In genomic region chr1:168623003-168623828, GRCh38 we compare ENCODE assay signal across 12 cellular contexts. TPM values are rescaled to one million over a fixed set of nuclear protein-coding genes. Genes with fewer than 3 reads are reported as not detected.
DNase-seq lines count a peak whose midpoint lies in the region; ATAC-seq and TF ChIP-seq lines count a peak whose summit lies in the region.
"Had no signal": no experiment of that assay in that cellular context is flagged by ENCODE, and none has a peak within 500 bp of the region (broad histone marks: within the 10 kb centered on the region; RNA-seq: fewer than 3 reads in every experiment).

No MANE protein-coding gene starts in this region.

- H3K36me3 ChIP-seq in body of pancreas (replicated peaks in 1 of 2; ENCODE audit: insufficient read depth in 1 of 2, low read depth in 2 of 2) (no peaks in the 10 kb centered on the region), mesendoderm (ENCODE audit: control insufficient read depth, insufficient read depth, low read length) (no peaks in the 10 kb centered on the region)

- 79 to 81% methylated on average over 8 of the region's 8 CpGs for WGBS in body of pancreas, 2 donors
- WGBS in mesendoderm (ENCODE audit: extremely low coverage, insufficient coverage, low lambda C conversion rate) = no CpG with 5 or more reads among the region's 8 CpGs

- in situ Hi-C loops in Caki2 (cut with HindIII; ENCODE audit: low pct_unique_long_range_greater_than_20kb, low sequenced_read_pairs) = loop anchor here (25.0 kb wide), 1 partner anchor 514 kb away; no protein-coding TSS in a partner anchor

- H4K8ac ChIP-seq in mesendoderm (ENCODE audit: low read depth, low read length) = no peak overlapping the region

- no peak overlapping the region for H3K23ac ChIP-seq in mesendoderm (ENCODE audit: low read length)

- no peak for TF ChIP-seq CTCF in body of pancreas (IDR thresholded peaks at IDR 0.05)

- H2AK5ac ChIP-seq in mesendoderm (ENCODE audit: low read length) = no peak overlapping the region

- H3K4me3 ChIP-seq in body of pancreas = no peak overlapping the region
- no peak overlapping the region for H3K4me3 ChIP-seq in mesendoderm (ENCODE audit: low read length)

- no peak overlapping the region for H3K4me2 ChIP-seq in mesendoderm (ENCODE audit: low read length)

- no peaks in the 10 kb centered on the region for H3K9me3 Mint-ChIP-seq in T-cell
- H3K9me3 Mint-ChIP-seq: activated T-cell treated with anti-CD3 and anti-CD28 coated beads, Interleukin-2, amount 50 U/mL, for 72 hours; stimulated activated memory B cell treated with anti-CD40 and anti-IgM and Interleukin-4, amounts not matched to agents 10 μg/mL and 1 μg/mL and 100 μg/mL, for 72 hours had no signal

- no peaks in the 10 kb centered on the region for H3K27me3 Mint-ChIP-seq in T-cell
- H3K27me3 Mint-ChIP-seq: stimulated activated memory B cell treated with anti-CD40 and anti-IgM and Interleukin-4, amounts not matched to agents 10 μg/mL and 1 μg/mL and 100 μg/mL, for 72 hours had no signal

- no peaks in the 10 kb centered on the region for H3K4me1 Mint-ChIP-seq in T-cell
- H3K4me1 Mint-ChIP-seq: stimulated activated memory B cell treated with anti-CD40 and anti-IgM and Interleukin-4, amounts not matched to agents 10 μg/mL and 1 μg/mL and 100 μg/mL, for 72 hours had no signal

- no peak overlapping the region for H2BK120ac ChIP-seq in mesendoderm (ENCODE audit: low read depth, low read length)

- no peak overlapping the region for H2BK15ac ChIP-seq in mesendoderm (replicated peaks; ENCODE audit: low read depth)

- H3K27me3 ChIP-seq in body of pancreas (peaks cover 0 to 3% of the 10 kb centered on the region in 2 donors), mesendoderm (ENCODE audit: insufficient read depth, low read length, poor library complexity) (no peaks in the 10 kb centered on the region)

- no peak overlapping the region for H3K18ac ChIP-seq in mesendoderm (ENCODE audit: low read length)

- no peaks in the 10 kb centered on the region for H3K36me3 Mint-ChIP-seq in T-cell
- H3K36me3 Mint-ChIP-seq: stimulated activated memory B cell treated with anti-CD40 and anti-IgM and Interleukin-4, amounts not matched to agents 10 μg/mL and 1 μg/mL and 100 μg/mL, for 72 hours had no signal

- no peak overlapping the region for H3K27ac Mint-ChIP-seq in T-cell
- H3K27ac Mint-ChIP-seq: activated T-cell treated with anti-CD3 and anti-CD28 coated beads, Interleukin-2, amount 50 U/mL, for 72 hours; stimulated activated memory B cell treated with anti-CD40 and anti-IgM and Interleukin-4, amounts not matched to agents 10 μg/mL and 1 μg/mL and 100 μg/mL, for 72 hours had no signal

- no peak overlapping the region for H2BK5ac ChIP-seq in mesendoderm (ENCODE audit: low read length)

- H3K4me3 Mint-ChIP-seq in T-cell = no peak overlapping the region
- H3K4me3 Mint-ChIP-seq: activated T-cell treated with anti-CD3 and anti-CD28 coated beads, Interleukin-2, amount 50 U/mL, for 72 hours; stimulated activated memory B cell treated with anti-CD40 and anti-IgM and Interleukin-4, amounts not matched to agents 10 μg/mL and 1 μg/mL and 100 μg/mL, for 72 hours had no signal

- peak; percentile 60 for ATAC-seq in body of pancreas
- no peak for ATAC-seq in GM21367 (IDR thresholded peaks at IDR 0.05; ENCODE audit: unreplicated experiment)
- no peak for ATAC-seq in T-cell (replicated peaks in 1 of 4)
- ATAC-seq: activated T-cell treated with anti-CD3 and anti-CD28 coated beads, Interleukin-2, amount 50 U/mL, for 72 hours; stimulated activated memory B cell treated with anti-CD40 and anti-IgM and Interleukin-4, amounts not matched to agents 10 μg/mL and 1 μg/mL and 100 μg/mL, for 72 hours had no signal

- H3K4ac ChIP-seq in mesendoderm (ENCODE audit: low read depth, low read length) = no peak overlapping the region

- no peaks in the 10 kb centered on the region for H3K79me2 ChIP-seq in mesendoderm (ENCODE audit: control insufficient read depth, insufficient read depth, low read length)

- H3K9me3 ChIP-seq in body of pancreas = no peaks in the 10 kb centered on the region

- no peaks in the 10 kb centered on the region for H3K4me1 ChIP-seq in body of pancreas
- no peaks in the 10 kb centered on the region for H3K4me1 ChIP-seq in mesendoderm (ENCODE audit: control insufficient read depth, low read depth, low read length)

- H4K5ac ChIP-seq in mesendoderm (ENCODE audit: low read length) = no peak overlapping the region

- H3K27ac ChIP-seq in body of pancreas (no peak overlapping the region), mesendoderm (ENCODE audit: low read depth, low read length) (no peak overlapping the region), substantia nigra (ENCODE audit: low read depth, low read length, poor library complexity, severe bottlenecking) (no peak overlapping the region)
- H3K27ac ChIP-seq: HL-60 had no signal

- POLR2A ChIA-PET in T-cell (lab: Charles Lee) = no interaction called here

- intact Hi-C loops in body of pancreas (cut with DNase I) = no loop called here

- H3K9ac ChIP-seq in mesendoderm (ENCODE audit: low read length) = no peak overlapping the region

- CTCF ChIA-PET in T-cell (lab: Charles Lee) = no interaction called here

- no peak overlapping the region for H3K56ac ChIP-seq in mesendoderm (ENCODE audit: low read length)

- DNase-seq in Caki2 (ENCODE audit: low read depth) (peak; percentile 91), NCI-H187 (lab: John Stamatoyannopoulos, UW) (peak; percentile 46 to 50), body of pancreas (peak in 1 of 4 donors; percentile 39), mesendoderm (peak; percentile 57), substantia nigra (lab: John Stamatoyannopoulos, UW) (no peak), T-cell (no peak)
- DNase-seq in stimulated activated naive CD4-positive, alpha-beta T cell treated with Interleukin-2 at 50 U/mL for 16 hours (lab: John Stamatoyannopoulos, UW) = no peak
- DNase-seq: activated T-cell treated with anti-CD3 and anti-CD28 coated beads, Interleukin-2, amount 50 U/mL, for 72 hours; posterior cingulate gyrus had no signal

- TF ChIP-seq POLR2A in body of pancreas (IDR thresholded peaks at IDR 0.05) = no peak

- no peaks in the 10 kb centered on the region for H3K79me1 ChIP-seq in mesendoderm (ENCODE audit: low read length)

RNA-seq across cellular contexts. Expression of gene XCL1, which starts 46.8 kb away (rescaled TPM):
- total RNA-seq in Caki2 (2014; rRNA removed; shearing (Covaris generic); ENCODE audit: low replicate concordance) = not detected in 2 replicates
- total RNA-seq in body of pancreas = not detected
- 0.13 TPM for polyA plus RNA-seq in mesendoderm (2013, experiment 1 of 2)
- 0.17 TPM for polyA plus RNA-seq in mesendoderm (2013, experiment 2 of 2)
- 1 to 10 TPM in 3 of 5 donors, under 1 TPM in 2; 0.45 to 5.0 (median 3.5) TPM for total RNA-seq in T-cell

Comparison
In these comparisons a context has a peak if more than half of its experiments do, and no peak if none do; other contexts are left out.
1. DNase-seq: peak in Caki2 (single experiment), NCI-H187 (2 of 2) and mesendoderm (single experiment); none in stimulated activated naive CD4-positive, alpha-beta T cell treated with Interleukin-2 at 50 U/mL for 16 hours (single experiment), substantia nigra (0 of 49) and T-cell (0 of 34).